20 cellular contexts compared by ENCODE assay signal in genomic region chr18:50377061-50377798, GRCh38. TPM values are rescaled to one million over a fixed set of nuclear protein-coding genes. Genes with fewer than 3 reads are reported as not detected.
DNase-seq lines count a peak whose midpoint lies in the region; ATAC-seq and TF ChIP-seq lines count a peak whose summit lies in the region.
"Had no signal": no experiment of that assay in that cellular context is flagged by ENCODE, and none has a peak within 500 bp of the region (broad histone marks: within the 10 kb centered on the region; RNA-seq: fewer than 3 reads in every experiment).

No MANE protein-coding gene starts in this region.

- no peak overlapping the region for H3K4me2 ChIP-seq in trophoblast cell (ENCODE audit: low read length)

- no peak overlapping the region for H3K4me3 ChIP-seq in SJSA1
- H3K4me3 ChIP-seq in fibroblast of the aortic adventitia (ENCODE audit: low read depth, low read length) = no peak overlapping the region
- H3K4me3 ChIP-seq in trophoblast cell (ENCODE audit: low read depth, low read length) = no peak overlapping the region
- H3K4me3 ChIP-seq in tibial nerve = no peak overlapping the region
- H3K4me3 ChIP-seq: PC-9 had no signal

- H3K27ac Mint-ChIP-seq in activated naive CD8-positive, alpha-beta T cell treated with anti-CD3 and anti-CD28 coated beads, Interleukin-2, amount 10 ng/mL, durations not matched to agents 7 days and 5 days = no peak overlapping the region
- no peak overlapping the region for H3K27ac Mint-ChIP-seq in activated naive CD8-positive, alpha-beta T cell treated with anti-CD3 and anti-CD28 coated beads, Interleukin-2, amount 50 U/mL, for 24 hours
- H3K27ac Mint-ChIP-seq: B cell, HFFc6 had no signal

- peaks cover 22% of the 10 kb centered on the region for H3K4me1 Mint-ChIP-seq in activated naive CD8-positive, alpha-beta T cell treated with anti-CD3 and anti-CD28 coated beads, Interleukin-2, amount 10 ng/mL, durations not matched to agents 7 days and 5 days
- H3K4me1 Mint-ChIP-seq in activated naive CD8-positive, alpha-beta T cell treated with anti-CD3 and anti-CD28 coated beads, Interleukin-2, amount 50 U/mL, for 24 hours = peaks cover 13% of the 10 kb centered on the region

- no peak for ATAC-seq in activated naive CD8-positive, alpha-beta T cell treated with anti-CD3 and anti-CD28 coated beads, Interleukin-2, amount 10 ng/mL, durations not matched to agents 7 days and 5 days (ENCODE audit: low read depth)
- no peak for ATAC-seq in activated naive CD8-positive, alpha-beta T cell treated with anti-CD3 and anti-CD28 coated beads, Interleukin-2, amount 50 U/mL, for 24 hours
- ATAC-seq in GM18520 (IDR thresholded peaks at IDR 0.05; ENCODE audit: unreplicated experiment) = no peak

- TF ChIP-seq EP300 in tibial nerve (IDR thresholded peaks at IDR 0.05) = no peak

- H3K4me1 ChIP-seq in SJSA1 (replicated peaks) = peaks cover 20% of the 10 kb centered on the region
- H3K4me1 ChIP-seq in trophoblast cell (ENCODE audit: control insufficient read depth in 1 of 2, insufficient read depth in 2 of 2, low read length in 2 of 2) = no peaks in the 10 kb centered on the region
- peaks cover 0 to 10% (median 8%) of the 10 kb centered on the region in 4 donors for H3K4me1 ChIP-seq in tibial nerve

- no peak overlapping the region for H4K8ac ChIP-seq in trophoblast cell (ENCODE audit: low read depth, low read length)

- peaks cover 2% of the 10 kb centered on the region for H3K79me1 ChIP-seq in trophoblast cell (ENCODE audit: low read length)

- TF ChIP-seq CTCF in fibroblast of the aortic adventitia (IDR thresholded peaks at IDR 0.05; ENCODE audit: insufficient read depth, low read length) (no peak), tibial nerve (IDR thresholded peaks at IDR 0.05) (no peak)

- no peak overlapping the region for H4K91ac ChIP-seq in trophoblast cell (ENCODE audit: low read depth, low read length)

- no peak overlapping the region for H2BK120ac ChIP-seq in trophoblast cell (ENCODE audit: insufficient read depth, low read length, poor library complexity)

- H3K9me3 Mint-ChIP-seq in activated naive CD8-positive, alpha-beta T cell treated with anti-CD3 and anti-CD28 coated beads, Interleukin-2, amount 10 ng/mL, durations not matched to agents 7 days and 5 days = peaks cover 2% of the 10 kb centered on the region
- no peaks in the 10 kb centered on the region for H3K9me3 Mint-ChIP-seq in activated naive CD8-positive, alpha-beta T cell treated with anti-CD3 and anti-CD28 coated beads, Interleukin-2, amount 50 U/mL, for 24 hours
- H3K9me3 Mint-ChIP-seq: HFFc6 had no signal

- H3K4ac ChIP-seq in trophoblast cell (ENCODE audit: low read depth, low read length) = no peak overlapping the region

- POLR2A ChIA-PET in activated naive CD8-positive, alpha-beta T cell treated with anti-CD3 and anti-CD28 coated beads, Interleukin-2, amount 10 ng/mL, durations not matched to agents 7 days and 5 days (lab: Charles Lee) = interaction anchor here (1.1 kb wide), 1 partner anchor 654 kb away, joined by 3 read pairs; no protein-coding TSS in a partner anchor

- peak overlapping the region; percentile 22 for H3K27ac ChIP-seq in SJSA1
- no peak overlapping the region for H3K27ac ChIP-seq in trophoblast cell (ENCODE audit: low read depth, low read length)
- H3K27ac ChIP-seq in tibial nerve = no peak overlapping the region
- H3K27ac ChIP-seq: 22Rv1, PC-9, RWPE1 had no signal

- no CpG with 5 or more reads among the region's 5 CpGs for WGBS in trophoblast cell (ENCODE audit: extremely low coverage, insufficient coverage, insufficient read length)
- WGBS in tibial nerve, 2 donors = 84 to 85% methylated on average over 5 of the region's 5 CpGs

- H2AK5ac ChIP-seq in trophoblast cell (ENCODE audit: low read length) = no peak overlapping the region

- H3K27me3 Mint-ChIP-seq in activated naive CD8-positive, alpha-beta T cell treated with anti-CD3 and anti-CD28 coated beads, Interleukin-2, amount 10 ng/mL, durations not matched to agents 7 days and 5 days = no peaks in the 10 kb centered on the region
- no peaks in the 10 kb centered on the region for H3K27me3 Mint-ChIP-seq in activated naive CD8-positive, alpha-beta T cell treated with anti-CD3 and anti-CD28 coated beads, Interleukin-2, amount 50 U/mL, for 24 hours
- H3K27me3 Mint-ChIP-seq: B cell had no signal

- no peak for TF ChIP-seq POLR2A in tibial nerve (IDR thresholded peaks at IDR 0.05)

- no peak overlapping the region for H2AFZ ChIP-seq in trophoblast cell (ENCODE audit: insufficient read depth, low read length, poor library complexity)
- H2AFZ ChIP-seq: PC-9 had no signal

- H3K27me3 ChIP-seq in SJSA1 (replicated peaks) = no peaks in the 10 kb centered on the region
- H3K27me3 ChIP-seq in trophoblast cell (ENCODE audit: insufficient read depth, low read length) = no peaks in the 10 kb centered on the region
- no peaks in the 10 kb centered on the region for H3K27me3 ChIP-seq in tibial nerve

- H3K23ac ChIP-seq in trophoblast cell (ENCODE audit: low read length) = no peak overlapping the region

- H3K4me3 Mint-ChIP-seq in activated naive CD8-positive, alpha-beta T cell treated with anti-CD3 and anti-CD28 coated beads, Interleukin-2, amount 10 ng/mL, durations not matched to agents 7 days and 5 days = peak overlapping the region; percentile 13
- no peak overlapping the region for H3K4me3 Mint-ChIP-seq in activated naive CD8-positive, alpha-beta T cell treated with anti-CD3 and anti-CD28 coated beads, Interleukin-2, amount 50 U/mL, for 24 hours
- H3K4me3 Mint-ChIP-seq: B cell, HFFc6 had no signal

- H3K9me3 ChIP-seq in SJSA1 (replicated peaks) (no peaks in the 10 kb centered on the region), trophoblast cell (ENCODE audit: insufficient read depth, low read depth, low read length) (peaks cover 2% of the 10 kb centered on the region), tibial nerve (no peaks in the 10 kb centered on the region)

- no peak overlapping the region for H4K12ac ChIP-seq in trophoblast cell (ENCODE audit: low read depth, low read length)

- H3K79me2 ChIP-seq in trophoblast cell (ENCODE audit: control insufficient read depth, insufficient read depth, low read length, poor library complexity) = no peaks in the 10 kb centered on the region

- H3K36me3 Mint-ChIP-seq in activated naive CD8-positive, alpha-beta T cell treated with anti-CD3 and anti-CD28 coated beads, Interleukin-2, amount 10 ng/mL, durations not matched to agents 7 days and 5 days = peaks cover 13% of the 10 kb centered on the region
- H3K36me3 Mint-ChIP-seq in activated naive CD8-positive, alpha-beta T cell treated with anti-CD3 and anti-CD28 coated beads, Interleukin-2, amount 50 U/mL, for 24 hours (ENCODE audit: low read depth) = peaks cover 5% of the 10 kb centered on the region

- DNase-seq in activated naive CD8-positive, alpha-beta T cell treated with anti-CD3 and anti-CD28 coated beads, Interleukin-2, amount 10 ng/mL, durations not matched to agents 7 days and 5 days = no peak
- no peak for DNase-seq in activated naive CD8-positive, alpha-beta T cell treated with anti-CD3 and anti-CD28 coated beads, Interleukin-2, amount 50 U/mL, for 24 hours
- DNase-seq in SJSA1 (ENCODE audit: low read depth in 1 of 2, low spot score in 2 of 2) (peak in 1 of 2 experiments; percentile 57), fibroblast of the aortic adventitia (ENCODE audit: low read depth) (peak; percentile 24), trophoblast cell (peak; percentile 26 to 71), NCI-H2227 treated with DMSO at 0.1 percent for 48 hours (lab: John Stamatoyannopoulos, UW) (no peak), tibial nerve (ENCODE audit: low spot score in 2 of 2) (no peak)
- DNase-seq: COR-L47, DMS153, HFFc6, NCI-H1105 treated with DMSO at 0.1 percent for 48 hours, NCI-H1694, NCI-H2081 treated with DMSO at 0.1 percent for 48 hours, NCI-H510A treated with DMSO at 0.1 percent for 48 hours, PC-9, SIG-M5 had no signal

- no peak overlapping the region for H3K18ac ChIP-seq in trophoblast cell (ENCODE audit: low read length)

- H2BK12ac ChIP-seq in trophoblast cell (ENCODE audit: low read length) = no peak overlapping the region

- no peak overlapping the region for H3K9ac ChIP-seq in trophoblast cell (ENCODE audit: low read length)

- peaks cover 61% of the 10 kb centered on the region for H3K36me3 ChIP-seq in SJSA1
- peaks cover 0 to 2% of the 10 kb centered on the region in 2 experiments for H3K36me3 ChIP-seq in trophoblast cell (ENCODE audit: control insufficient read depth in 1 of 2, insufficient read depth in 2 of 2, low read length in 2 of 2)
- H3K36me3 ChIP-seq in tibial nerve = no peaks in the 10 kb centered on the region

- H3K14ac ChIP-seq in trophoblast cell (ENCODE audit: low read length) = no peak overlapping the region

- no peak overlapping the region for H2BK5ac ChIP-seq in trophoblast cell (ENCODE audit: low read depth, low read length, poor library complexity)

RNA-seq across cellular contexts. Expression of gene SKA1, which starts 2.4 kb away (rescaled TPM):
- total RNA-seq in activated naive CD8-positive, alpha-beta T cell treated with anti-CD3 and anti-CD28 coated beads, Interleukin-2, amount 10 ng/mL, durations not matched to agents 7 days and 5 days = 10 to 100 TPM; 25.6 to 27.8 TPM
- 70.2 and 71.5 TPM in 2 replicates for total RNA-seq in SJSA1 (2014; rRNA removed; shearing (Covaris generic))
- total RNA-seq in fibroblast of the aortic adventitia (ENCODE audit: low replicate concordance) (3.0 and 29.5 TPM in 2 replicates), tibial nerve (not detected)
- polyA plus RNA-seq in trophoblast cell (2013) = 14.8 and 16.2 TPM in 2 replicates

Comparison
In these comparisons a context has a peak if more than half of its experiments do, and no peak if none do; other contexts are left out.
1. DNase-seq: peak in fibroblast of the aortic adventitia (single experiment) and trophoblast cell (2 of 2); none in activated naive CD8-positive, alpha-beta T cell treated with anti-CD3 and anti-CD28 coated beads, Interleukin-2, amount 10 ng/mL, durations not matched to agents 7 days and 5 days (single experiment), activated naive CD8-positive, alpha-beta T cell treated with anti-CD3 and anti-CD28 coated beads, Interleukin-2, amount 50 U/mL, for 24 hours (single experiment), NCI-H2227 treated with DMSO at 0.1 percent for 48 hours (single experiment) and tibial nerve (0 of 2).